In the genomic region with DNA sequence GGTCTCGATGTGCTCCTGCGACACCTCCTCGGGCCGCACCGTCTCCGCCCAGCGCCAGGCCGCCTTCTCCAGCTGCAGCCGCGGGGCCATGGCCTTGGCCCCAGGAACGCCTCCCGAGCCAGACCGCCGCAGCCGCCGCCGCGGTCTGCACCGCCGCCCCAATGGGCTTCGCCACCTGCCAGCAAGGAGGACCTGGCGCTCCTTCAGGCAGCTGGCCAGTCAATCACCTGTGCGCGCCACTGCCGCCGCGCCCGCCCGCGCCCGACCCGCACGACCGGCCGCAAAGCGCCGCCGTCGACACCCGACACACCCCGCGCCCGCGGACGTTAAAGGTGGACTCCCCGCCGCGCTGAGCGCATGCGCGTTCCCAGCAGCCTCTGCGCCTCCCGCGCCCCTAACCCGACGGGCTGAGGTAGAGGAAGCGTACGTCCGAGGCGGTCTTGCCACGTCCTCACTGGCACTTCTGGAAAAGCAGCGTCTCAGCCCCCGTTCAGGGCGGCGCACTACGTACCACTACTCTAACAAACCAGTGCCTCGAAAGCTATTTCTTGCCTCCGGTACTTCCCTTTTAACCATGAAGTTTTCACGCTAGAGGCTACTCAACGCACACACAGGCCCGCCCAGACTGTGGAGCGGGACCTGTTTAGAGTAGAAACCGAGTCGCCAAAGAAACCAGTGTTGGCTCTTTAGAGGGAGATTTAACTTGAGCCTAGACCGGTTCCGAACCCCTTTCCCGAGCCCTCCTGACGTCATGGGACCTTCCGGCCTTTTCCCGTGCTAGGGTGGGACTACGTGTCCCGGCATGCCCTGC, we compare ENCODE assay signal across 1 cellular context.
TF ChIP-seq lines count a peak whose summit lies in the region.

A gene with protein sequence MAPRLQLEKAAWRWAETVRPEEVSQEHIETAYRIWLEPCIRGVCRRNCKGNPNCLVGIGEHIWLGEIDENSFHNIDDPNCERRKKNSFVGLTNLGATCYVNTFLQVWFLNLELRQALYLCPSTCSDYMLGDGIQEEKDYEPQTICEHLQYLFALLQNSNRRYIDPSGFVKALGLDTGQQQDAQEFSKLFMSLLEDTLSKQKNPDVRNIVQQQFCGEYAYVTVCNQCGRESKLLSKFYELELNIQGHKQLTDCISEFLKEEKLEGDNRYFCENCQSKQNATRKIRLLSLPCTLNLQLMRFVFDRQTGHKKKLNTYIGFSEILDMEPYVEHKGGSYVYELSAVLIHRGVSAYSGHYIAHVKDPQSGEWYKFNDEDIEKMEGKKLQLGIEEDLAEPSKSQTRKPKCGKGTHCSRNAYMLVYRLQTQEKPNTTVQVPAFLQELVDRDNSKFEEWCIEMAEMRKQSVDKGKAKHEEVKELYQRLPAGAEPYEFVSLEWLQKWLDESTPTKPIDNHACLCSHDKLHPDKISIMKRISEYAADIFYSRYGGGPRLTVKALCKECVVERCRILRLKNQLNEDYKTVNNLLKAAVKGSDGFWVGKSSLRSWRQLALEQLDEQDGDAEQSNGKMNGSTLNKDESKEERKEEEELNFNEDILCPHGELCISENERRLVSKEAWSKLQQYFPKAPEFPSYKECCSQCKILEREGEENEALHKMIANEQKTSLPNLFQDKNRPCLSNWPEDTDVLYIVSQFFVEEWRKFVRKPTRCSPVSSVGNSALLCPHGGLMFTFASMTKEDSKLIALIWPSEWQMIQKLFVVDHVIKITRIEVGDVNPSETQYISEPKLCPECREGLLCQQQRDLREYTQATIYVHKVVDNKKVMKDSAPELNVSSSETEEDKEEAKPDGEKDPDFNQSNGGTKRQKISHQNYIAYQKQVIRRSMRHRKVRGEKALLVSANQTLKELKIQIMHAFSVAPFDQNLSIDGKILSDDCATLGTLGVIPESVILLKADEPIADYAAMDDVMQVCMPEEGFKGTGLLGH (minus strand): TSS at position 282 of the 811 bp plus-strand sequence. CDS start 192 bp downstream, at position 90.

TF ChIP-seq in K562, 482 proteins besides CTCF, POLR2A, EP300 and RAD21 (continued from another document):
- TF ChIP-seq, protein P1, sequence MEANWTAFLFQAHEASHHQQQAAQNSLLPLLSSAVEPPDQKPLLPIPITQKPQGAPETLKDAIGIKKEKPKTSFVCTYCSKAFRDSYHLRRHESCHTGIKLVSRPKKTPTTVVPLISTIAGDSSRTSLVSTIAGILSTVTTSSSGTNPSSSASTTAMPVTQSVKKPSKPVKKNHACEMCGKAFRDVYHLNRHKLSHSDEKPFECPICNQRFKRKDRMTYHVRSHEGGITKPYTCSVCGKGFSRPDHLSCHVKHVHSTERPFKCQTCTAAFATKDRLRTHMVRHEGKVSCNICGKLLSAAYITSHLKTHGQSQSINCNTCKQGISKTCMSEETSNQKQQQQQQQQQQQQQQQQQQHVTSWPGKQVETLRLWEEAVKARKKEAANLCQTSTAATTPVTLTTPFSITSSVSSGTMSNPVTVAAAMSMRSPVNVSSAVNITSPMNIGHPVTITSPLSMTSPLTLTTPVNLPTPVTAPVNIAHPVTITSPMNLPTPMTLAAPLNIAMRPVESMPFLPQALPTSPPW (CRISPR knock-in tag; IDR thresholded peaks at IDR 0.05) = peak; percentile 37
- TF ChIP-seq SP1 (CRISPR knock-in tag; IDR thresholded peaks at IDR 0.05) (no peak), AFF1 (IDR thresholded peaks at IDR 0.05; ENCODE audit: low read depth in 1 of 2, partially characterized antibody in 2 of 2) (peak in 1 of 2 experiments; percentile 88), RREB1 (CRISPR knock-in tag; IDR thresholded peaks at IDR 0.05) (peak; percentile 48; the same call in 1 of the 2 replicates), KLF6 (CRISPR knock-in tag; IDR thresholded peaks at IDR 0.05; ENCODE audit: borderline replicate concordance) (no peak), PRMT5 (CRISPR knock-in tag; IDR thresholded peaks at IDR 0.05) (no peak), HMGXB4 (CRISPR knock-in tag; IDR thresholded peaks at IDR 0.05) (peak; percentile 88), ELF1 (tag; IDR thresholded peaks at IDR 0.05) (peak; percentile 95), HOMEZ (CRISPR knock-in tag; IDR thresholded peaks at IDR 0.05) (no peak), TRIM28 (IDR thresholded peaks at IDR 0.05) (peak; percentile 36)
- TF ChIP-seq, protein P2, sequence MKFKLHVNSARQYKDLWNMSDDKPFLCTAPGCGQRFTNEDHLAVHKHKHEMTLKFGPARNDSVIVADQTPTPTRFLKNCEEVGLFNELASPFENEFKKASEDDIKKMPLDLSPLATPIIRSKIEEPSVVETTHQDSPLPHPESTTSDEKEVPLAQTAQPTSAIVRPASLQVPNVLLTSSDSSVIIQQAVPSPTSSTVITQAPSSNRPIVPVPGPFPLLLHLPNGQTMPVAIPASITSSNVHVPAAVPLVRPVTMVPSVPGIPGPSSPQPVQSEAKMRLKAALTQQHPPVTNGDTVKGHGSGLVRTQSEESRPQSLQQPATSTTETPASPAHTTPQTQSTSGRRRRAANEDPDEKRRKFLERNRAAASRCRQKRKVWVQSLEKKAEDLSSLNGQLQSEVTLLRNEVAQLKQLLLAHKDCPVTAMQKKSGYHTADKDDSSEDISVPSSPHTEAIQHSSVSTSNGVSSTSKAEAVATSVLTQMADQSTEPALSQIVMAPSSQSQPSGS (CRISPR knock-in tag; IDR thresholded peaks at IDR 0.05) = no peak; the same call in 1 of the 2 replicates
